1 cellular context compared by ENCODE assay signal in genomic region chr10:94223702-94224370, GRCh38.
A peak's percentile ranks its signal among the peaks of the same experiment; 100 is the strongest.
TF ChIP-seq lines count a peak whose summit lies in the region.

No MANE protein-coding gene starts in this region.

TF ChIP-seq in SK-N-SH, 30 proteins besides CTCF, POLR2A, EP300 and RAD21 (continued from another document):
- TF ChIP-seq USF1 (IDR thresholded peaks at IDR 0.05; ENCODE audit: borderline replicate concordance, low read depth) (no peak), FOXM1 (IDR thresholded peaks at IDR 0.05; ENCODE audit: low read depth) (no peak), REST (IDR thresholded peaks at IDR 0.05; ENCODE audit: low read depth, low read length) (no peak), POLR2AphosphoS5 (IDR thresholded peaks at IDR 0.05; ENCODE audit: low read depth, low read length) (no peak), MAX (IDR thresholded peaks at IDR 0.05; ENCODE audit: low read depth) (no peak), CHD2 (IDR thresholded peaks at IDR 0.05; ENCODE audit: low read length, partially characterized antibody) (no peak), JUND (IDR thresholded peaks at IDR 0.05) (no peak), ZBTB33 (IDR thresholded peaks at IDR 0.05; ENCODE audit: borderline replicate concordance, low read depth) (no peak), GATA2 (CRISPR knock-in tag; IDR thresholded peaks at IDR 0.05) (peak; percentile 87), NRF1 (IDR thresholded peaks at IDR 0.05; ENCODE audit: low read depth, low read length) (no peak), MXI1 (IDR thresholded peaks at IDR 0.05; ENCODE audit: low read depth, low read length) (0 out of 2 replicates have a peak, but pooled peaks have one; percentile 22), RXRA (IDR thresholded peaks at IDR 0.05; ENCODE audit: borderline replicate concordance, low read depth) (no peak), EZH2phosphoT487 (IDR thresholded peaks at IDR 0.05; ENCODE audit: borderline replicate concordance, low read depth) (no peak), FOSL2 (IDR thresholded peaks at IDR 0.05; ENCODE audit: borderline replicate concordance, low read depth) (no peak), RCOR1 (IDR thresholded peaks at IDR 0.05; ENCODE audit: low read length) (peak; percentile 61; the same call in 1 of the 2 replicates), RFX5 (IDR thresholded peaks at IDR 0.05; ENCODE audit: low read length) (peak; percentile 8; the same call in 1 of the 2 replicates), SMC3 (IDR thresholded peaks at IDR 0.05; ENCODE audit: low read depth, low read length) (no peak), FOXJ3 (CRISPR knock-in tag; IDR thresholded peaks at IDR 0.05) (peak; percentile 80; the same call in 1 of the 2 replicates), TEAD4 (IDR thresholded peaks at IDR 0.05; ENCODE audit: borderline replicate concordance, insufficient read depth) (no peak), ELF1 (IDR thresholded peaks at IDR 0.05) (no peak), TAF1 (IDR thresholded peaks at IDR 0.05; ENCODE audit: borderline replicate concordance, low read depth, low read length) (no peak), GABPA (IDR thresholded peaks at IDR 0.05; ENCODE audit: low read depth) (no peak), NFIC (IDR thresholded peaks at IDR 0.05; ENCODE audit: borderline replicate concordance) (no peak), IRF3 (IDR thresholded peaks at IDR 0.05; ENCODE audit: low read depth, low read length) (no peak), MEF2A (IDR thresholded peaks at IDR 0.05; ENCODE audit: borderline replicate concordance, low read depth) (no peak)
